In the genomic region with DNA sequence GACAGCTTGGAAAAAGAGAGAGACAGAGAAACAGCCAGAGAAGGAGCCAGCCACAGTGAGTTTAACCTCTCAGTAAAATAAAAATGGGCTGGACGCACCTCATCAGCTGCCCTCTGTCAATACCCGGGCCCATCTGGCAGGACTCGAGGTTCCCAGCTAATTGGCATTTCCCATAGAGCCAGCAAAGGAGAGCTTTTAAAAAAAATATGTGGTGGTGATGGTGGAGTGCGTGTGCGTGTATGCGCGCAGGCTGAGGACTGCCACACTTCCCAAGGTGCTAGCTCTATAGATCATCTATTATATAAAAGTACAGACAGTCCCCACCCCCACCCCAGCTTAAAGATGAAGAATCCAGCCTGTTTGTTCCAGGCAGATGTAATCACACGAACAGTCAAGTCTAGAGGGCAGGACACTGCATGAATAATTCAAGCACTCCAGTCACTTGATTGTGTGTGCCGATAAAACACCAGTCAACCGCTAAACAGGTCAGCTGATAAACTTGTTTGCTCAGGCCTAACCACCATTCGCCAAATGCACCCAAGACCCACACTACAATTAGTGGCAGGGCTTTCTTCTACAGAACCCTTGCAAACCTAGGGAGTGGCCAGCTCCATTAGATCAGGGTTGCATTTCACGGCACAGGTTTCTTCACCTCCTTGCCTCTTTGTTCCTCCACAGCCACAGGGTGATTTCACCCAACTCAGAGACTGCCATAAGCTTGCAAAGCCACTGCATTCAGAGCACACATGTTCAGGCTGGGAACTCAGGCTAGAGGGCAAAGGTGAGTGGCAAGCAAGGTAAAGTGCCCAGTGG, we compare ENCODE assay signal across 8 cellular contexts. TPM values are rescaled to one million over a fixed set of nuclear protein-coding genes. Genes with fewer than 3 reads are reported as not detected.
DNase-seq lines count a peak whose midpoint lies in the region; ATAC-seq, FAIRE-seq and TF ChIP-seq lines count a peak whose summit lies in the region.

No MANE protein-coding gene starts in this region.

- H3K9me2 ChIP-seq in neural cell (ENCODE audit: insufficient read depth, low read length), result no peaks in the 10 kb centered on the region

- peaks cover 32% of the 10 kb centered on the region for H3K36me3 Mint-ChIP-seq in central memory CD8-positive, alpha-beta T cell (ENCODE audit: insufficient read depth)

- in situ Hi-C loops in gastrocnemius medialis (cut with MboI; ENCODE audit: low sequenced_read_pairs in 4 of 4), result loop anchor here in 1 of 4 donors (25.0 kb wide), 2 partner anchors 95 to 395 kb away; no protein-coding TSS in a partner anchor

- ATAC-seq in DND-41 (ENCODE audit: insufficient read depth, low read depth), result no peak
- peak; percentile 45 for ATAC-seq in central memory CD8-positive, alpha-beta T cell (replicated peaks; ENCODE audit: extremely low read depth, poor library complexity, severe bottlenecking)
- ATAC-seq in gastrocnemius medialis, result no peak
- no peak for ATAC-seq in HG02763 (IDR thresholded peaks at IDR 0.05; ENCODE audit: unreplicated experiment)

- peak overlapping the region; percentile 93 for H3K4me3 Mint-ChIP-seq in central memory CD8-positive, alpha-beta T cell

- H3F3A ChIP-seq in neural cell (ENCODE audit: insufficient read depth, low read length, poor library complexity, severe bottlenecking), result peaks cover 8% of the 10 kb centered on the region

- TF ChIP-seq RAD21 in neural cell (conservative IDR thresholded peaks at IDR 0.05), result peak; percentile 26

- FAIRE-seq in D721Med (lab: Jason Lieb, UNC), result no peak

- no peak for TF ChIP-seq CTCF in DND-41 (IDR thresholded peaks at IDR 0.05; ENCODE audit: borderline replicate concordance, extremely low read depth, low read length, poor library complexity, severe bottlenecking)
- TF ChIP-seq CTCF in neural cell (IDR thresholded peaks at IDR 0.05; ENCODE audit: poor library complexity, severe bottlenecking), result no peak
- TF ChIP-seq CTCF in D721Med (IDR thresholded peaks at IDR 0.05; ENCODE audit: insufficient read depth, missing control alignments), result no peak
- TF ChIP-seq CTCF in gastrocnemius medialis (IDR thresholded peaks at IDR 0.05 in 4 of 5, conservative IDR thresholded peaks at IDR 0.05 in 1 of 5), result no peak

- peaks cover 91% of the 10 kb centered on the region for H3K79me2 ChIP-seq in DND-41 (ENCODE audit: insufficient read depth, low read length)
- peaks cover 67% of the 10 kb centered on the region for H3K79me2 ChIP-seq in neural cell (replicated peaks; ENCODE audit: insufficient read depth, low read length)

- H3K4me3 ChIP-seq in DND-41 (ENCODE audit: low read depth in 1 of 2, low read length in 2 of 2) (no peak overlapping the region), neural cell (ENCODE audit: low read length) (peak overlapping the region; percentile 47), gastrocnemius medialis (no peak overlapping the region)

- H3K27ac Mint-ChIP-seq in central memory CD8-positive, alpha-beta T cell (ENCODE audit: low read depth), result no peak overlapping the region

- peaks cover 15% of the 10 kb centered on the region for H3K27me3 ChIP-seq in DND-41 (ENCODE audit: insufficient read depth, low read length, poor library complexity)
- H3K27me3 ChIP-seq in neural cell (ENCODE audit: insufficient read depth, low read depth, low read length), result no peaks in the 10 kb centered on the region
- peaks cover 0 to 12% (median 3%) of the 10 kb centered on the region in 3 donors for H3K27me3 ChIP-seq in gastrocnemius medialis

- H4K20me1 ChIP-seq in DND-41 (ENCODE audit: insufficient read depth, low read length) (peaks cover 79% of the 10 kb centered on the region), neural cell (ENCODE audit: insufficient read depth) (no peaks in the 10 kb centered on the region)

- H3K4me2 ChIP-seq in DND-41 (ENCODE audit: insufficient read depth, low read length) (0 out of 2 replicates have a peak overlapping the region, but pooled peaks have one; percentile 11), neural cell (ENCODE audit: low read length) (no peak overlapping the region)

- no peak for DNase-seq in DND-41
- DNase-seq in NCI-H510A (lab: John Stamatoyannopoulos, UW), result peak; percentile 61
- peak in 1 of 2 donors; percentile 31 for DNase-seq in central memory CD8-positive, alpha-beta T cell (ENCODE audit: low spot score in 2 of 2)
- DNase-seq in hepatic stellate cell (ENCODE audit: low spot score), result no peak
- no peak for DNase-seq in D721Med (ENCODE audit: insufficient read length, low spot score)
- DNase-seq in gastrocnemius medialis, result no peak

- H3K9ac ChIP-seq in DND-41 (ENCODE audit: low read depth, low read length) (no peak overlapping the region), neural cell (ENCODE audit: low read length) (peak overlapping the region; percentile 17)

- no peaks in the 10 kb centered on the region for H3K27me3 Mint-ChIP-seq in central memory CD8-positive, alpha-beta T cell

- H3K9me3 Mint-ChIP-seq in central memory CD8-positive, alpha-beta T cell, result no peaks in the 10 kb centered on the region

- H3K4me1 Mint-ChIP-seq in central memory CD8-positive, alpha-beta T cell, result peaks cover 92% of the 10 kb centered on the region

- intact Hi-C loops in gastrocnemius medialis (cut with DNase I; ENCODE audit: low total_unique reads), result loop anchor here (2.0 to 10.0 kb wide), 2 partner anchors 67 to 367 kb away; no protein-coding TSS in a partner anchor

- H2AFZ ChIP-seq in DND-41 (ENCODE audit: low read depth, low read length) (no peak overlapping the region), neural cell (ENCODE audit: low read depth, low read length) (no peak overlapping the region)

- TF ChIP-seq EP300 in neural cell (conservative IDR thresholded peaks at IDR 0.05; ENCODE audit: poor library complexity, severe bottlenecking), result no peak

- peaks cover 39% of the 10 kb centered on the region for H3K4me1 ChIP-seq in DND-41 (ENCODE audit: insufficient read depth, low read length)
- peaks cover 47 to 62% of the 10 kb centered on the region in 2 donors for H3K4me1 ChIP-seq in gastrocnemius medialis

- H3K9me3 ChIP-seq in DND-41 (ENCODE audit: insufficient read depth, low read length, severe bottlenecking), result no peaks in the 10 kb centered on the region
- H3K9me3 ChIP-seq in neural cell (ENCODE audit: low read length), result no peaks in the 10 kb centered on the region
- H3K9me3 ChIP-seq in gastrocnemius medialis, result no peaks in the 10 kb centered on the region

- TF ChIP-seq POLR2A in gastrocnemius medialis (IDR thresholded peaks at IDR 0.05), result no peak

- H3K27ac ChIP-seq in DND-41 (ENCODE audit: low read length) (no peak overlapping the region), neural cell (ENCODE audit: low read length) (peak overlapping the region; percentile 14), gastrocnemius medialis (no peak overlapping the region)

- H3K36me3 ChIP-seq in DND-41 (ENCODE audit: insufficient read depth, low read length) (peaks cover 63% of the 10 kb centered on the region), neural cell (ENCODE audit: insufficient read depth, low read length) (no peaks in the 10 kb centered on the region), gastrocnemius medialis (no peaks in the 10 kb centered on the region)

TF ChIP-seq in neural cell, 6 proteins besides CTCF, POLR2A, EP300 and RAD21:
- no peak for TF ChIP-seq TAF1 (IDR thresholded peaks at IDR 0.05; ENCODE audit: low read depth)
- TF ChIP-seq, protein P1, sequence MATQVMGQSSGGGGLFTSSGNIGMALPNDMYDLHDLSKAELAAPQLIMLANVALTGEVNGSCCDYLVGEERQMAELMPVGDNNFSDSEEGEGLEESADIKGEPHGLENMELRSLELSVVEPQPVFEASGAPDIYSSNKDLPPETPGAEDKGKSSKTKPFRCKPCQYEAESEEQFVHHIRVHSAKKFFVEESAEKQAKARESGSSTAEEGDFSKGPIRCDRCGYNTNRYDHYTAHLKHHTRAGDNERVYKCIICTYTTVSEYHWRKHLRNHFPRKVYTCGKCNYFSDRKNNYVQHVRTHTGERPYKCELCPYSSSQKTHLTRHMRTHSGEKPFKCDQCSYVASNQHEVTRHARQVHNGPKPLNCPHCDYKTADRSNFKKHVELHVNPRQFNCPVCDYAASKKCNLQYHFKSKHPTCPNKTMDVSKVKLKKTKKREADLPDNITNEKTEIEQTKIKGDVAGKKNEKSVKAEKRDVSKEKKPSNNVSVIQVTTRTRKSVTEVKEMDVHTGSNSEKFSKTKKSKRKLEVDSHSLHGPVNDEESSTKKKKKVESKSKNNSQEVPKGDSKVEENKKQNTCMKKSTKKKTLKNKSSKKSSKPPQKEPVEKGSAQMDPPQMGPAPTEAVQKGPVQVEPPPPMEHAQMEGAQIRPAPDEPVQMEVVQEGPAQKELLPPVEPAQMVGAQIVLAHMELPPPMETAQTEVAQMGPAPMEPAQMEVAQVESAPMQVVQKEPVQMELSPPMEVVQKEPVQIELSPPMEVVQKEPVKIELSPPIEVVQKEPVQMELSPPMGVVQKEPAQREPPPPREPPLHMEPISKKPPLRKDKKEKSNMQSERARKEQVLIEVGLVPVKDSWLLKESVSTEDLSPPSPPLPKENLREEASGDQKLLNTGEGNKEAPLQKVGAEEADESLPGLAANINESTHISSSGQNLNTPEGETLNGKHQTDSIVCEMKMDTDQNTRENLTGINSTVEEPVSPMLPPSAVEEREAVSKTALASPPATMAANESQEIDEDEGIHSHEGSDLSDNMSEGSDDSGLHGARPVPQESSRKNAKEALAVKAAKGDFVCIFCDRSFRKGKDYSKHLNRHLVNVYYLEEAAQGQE (IDR thresholded peaks at IDR 0.05; ENCODE audit: borderline replicate concordance), result no peak
- no peak for TF ChIP-seq POLR2AphosphoS5 (IDR thresholded peaks at IDR 0.05)
- TF ChIP-seq EZH2 (IDR thresholded peaks at IDR 0.05; ENCODE audit: borderline replicate concordance, insufficient read depth, low read length, poor library complexity, severe bottlenecking), result no peak
- no peak for TF ChIP-seq MXI1 (conservative IDR thresholded peaks at IDR 0.05; ENCODE audit: poor library complexity, severe bottlenecking)
- TF ChIP-seq SMC3 (conservative IDR thresholded peaks at IDR 0.05; ENCODE audit: poor library complexity), result no peak

RNA-seq across cellular contexts. Expression of a gene that starts 5.9 kb away (rescaled TPM):
- 22.8 and 27.6 TPM in 2 replicates for polyA plus RNA-seq in neural cell
- polyA minus RNA-seq in neural cell, result 19.8 and 23.6 TPM in 2 replicates
- 10 to 100 TPM in 2 of 4 donors, 1 to 10 TPM in 2; 4.6 to 35.3 (median 13.3) TPM for total RNA-seq in gastrocnemius medialis
